ENCODE assay signal across 1 cellular context in genomic region chr1:154983776-154984466, GRCh38.
TF ChIP-seq lines count a peak whose summit lies in the region.

No MANE protein-coding gene starts in this region.

TF ChIP-seq in neural cell, 6 proteins besides CTCF, POLR2A, EP300 and RAD21:
- TF ChIP-seq REST (IDR thresholded peaks at IDR 0.05; ENCODE audit: borderline replicate concordance) (no peak), POLR2AphosphoS5 (IDR thresholded peaks at IDR 0.05) (no peak), EZH2 (IDR thresholded peaks at IDR 0.05; ENCODE audit: borderline replicate concordance, insufficient read depth, low read length, poor library complexity, severe bottlenecking) (no peak), TAF1 (IDR thresholded peaks at IDR 0.05; ENCODE audit: low read depth) (no peak)
